Comparison of ENCODE assay signal across 20 cellular contexts in the genomic region with DNA sequence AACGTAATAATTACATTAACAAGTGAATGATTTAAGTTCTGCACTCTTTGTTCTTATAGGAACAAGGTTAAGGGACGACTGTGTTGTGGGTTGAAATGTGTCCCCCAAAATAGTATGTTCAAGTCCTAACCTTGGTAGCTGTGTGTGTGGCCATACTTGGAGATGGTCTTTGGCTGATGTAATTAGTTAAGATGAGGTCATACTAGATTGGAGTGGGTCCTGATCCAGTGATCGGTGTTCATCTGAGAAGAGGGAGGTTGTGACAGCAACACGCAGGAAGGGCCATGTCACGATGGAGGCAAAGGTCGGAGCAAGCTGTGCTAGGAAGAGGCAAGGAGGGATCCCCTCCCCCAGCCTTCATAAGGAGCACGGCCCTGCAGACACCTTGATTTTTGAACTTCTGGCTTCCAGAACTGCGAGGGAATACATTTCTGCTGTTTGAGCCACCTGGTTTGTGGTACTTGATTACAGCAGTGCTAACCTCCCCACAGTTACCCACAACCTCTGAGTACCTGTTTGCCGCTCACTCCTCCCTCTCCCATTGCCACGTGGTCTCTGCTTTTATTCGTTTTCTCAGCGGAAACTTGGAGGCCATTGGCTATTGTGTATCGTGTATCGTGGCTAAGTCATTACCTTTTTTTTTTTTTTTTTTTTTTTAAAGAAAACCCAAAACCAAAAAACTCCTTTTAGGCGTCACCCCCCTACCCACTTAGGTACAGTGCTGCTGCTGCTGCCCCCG.
DNase-seq lines count a peak whose midpoint lies in the region; ATAC-seq, FAIRE-seq and TF ChIP-seq lines count a peak whose summit lies in the region.
"Had no signal": no experiment of that assay in that cellular context is flagged by ENCODE, and none has a peak within 500 bp of the region (broad histone marks: within the 10 kb centered on the region; RNA-seq: fewer than 3 reads in every experiment).

No MANE protein-coding gene starts in this region.

- no peak for ATAC-seq in GM19395 (IDR thresholded peaks at IDR 0.05; ENCODE audit: unreplicated experiment)
- ATAC-seq: A549; CD8-positive, alpha-beta T cell had no signal

- no CpG with 5 or more reads among the region's 16 CpGs for WGBS in mesendoderm (ENCODE audit: extremely low coverage, insufficient coverage, low lambda C conversion rate)

- DNase-seq in HTR-8/SVneo (ENCODE audit: insufficient read length, low spot score) = no peak
- peak; percentile 45 for DNase-seq in NCI-H526 treated with DMSO at 0.1 percent for 48 hours (lab: John Stamatoyannopoulos, UW)
- DNase-seq in mesendoderm = no peak
- DNase-seq in substantia nigra (lab: John Stamatoyannopoulos, UW) = no peak
- no peak for DNase-seq in NK-92 treated with Interleukin-12 subunit alpha and Interleukin-12 subunit beta, amount 100 ng/mL, for 24 hours (lab: John Stamatoyannopoulos, UW)
- DNase-seq in CD14-positive monocyte (ENCODE audit: low spot score) = no peak
- DNase-seq: BE2C; CD8-positive, alpha-beta T cell; COR-L47; DMS153; DMS79 treated with DMSO at 0.1 percent for 48 hours; EL; H7 had no signal

- H3K18ac ChIP-seq in mesendoderm (ENCODE audit: low read length) = no peak overlapping the region

- H3K4me2 ChIP-seq in mesendoderm (ENCODE audit: low read length) = no peak overlapping the region
- H3K4me2 ChIP-seq: A549 had no signal

- H3K4me3 ChIP-seq in mesendoderm (ENCODE audit: low read length) = no peak overlapping the region
- H3K4me3 ChIP-seq: A549 had no signal

- peaks cover 0 to 2% (median 0%) of the 10 kb centered on the region in 7 donors for H3K9me3 Mint-ChIP-seq in CD14-positive monocyte
- H3K9me3 Mint-ChIP-seq: CD8-positive, alpha-beta T cell had no signal

- H3K4me1 Mint-ChIP-seq in CD14-positive monocyte = no peaks in the 10 kb centered on the region

- H4K5ac ChIP-seq in mesendoderm (ENCODE audit: low read length) = no peak overlapping the region

- no peak overlapping the region for H2BK15ac ChIP-seq in mesendoderm (replicated peaks; ENCODE audit: low read depth)

- no peak overlapping the region for H3K9ac ChIP-seq in mesendoderm (ENCODE audit: low read length)

- peak overlapping the region; percentile 45 for H3K23ac ChIP-seq in mesendoderm (ENCODE audit: low read length)

- H2BK5ac ChIP-seq in mesendoderm (ENCODE audit: low read length) = no peak overlapping the region

- peaks cover 10% of the 10 kb centered on the region for H3K79me2 ChIP-seq in mesendoderm (ENCODE audit: control insufficient read depth, insufficient read depth, low read length)

- H3K27ac Mint-ChIP-seq in CD14-positive monocyte = no peak overlapping the region

- no peak overlapping the region for H3K56ac ChIP-seq in mesendoderm (ENCODE audit: low read length)

- H3K4me3 Mint-ChIP-seq in CD14-positive monocyte = no peak overlapping the region
- H3K4me3 Mint-ChIP-seq: CD8-positive, alpha-beta T cell had no signal

- TF ChIP-seq CTCF in CD14-positive monocyte (IDR thresholded peaks at IDR 0.05) = no peak

- H4K8ac ChIP-seq in mesendoderm (ENCODE audit: low read depth, low read length) = no peak overlapping the region

- no peak overlapping the region for H3K4ac ChIP-seq in mesendoderm (ENCODE audit: low read depth, low read length)

- no peak overlapping the region for H2AK5ac ChIP-seq in mesendoderm (ENCODE audit: low read length)

- peaks cover 2 to 8% (median 8%) of the 10 kb centered on the region in 3 donors for H3K27me3 Mint-ChIP-seq in CD14-positive monocyte (ENCODE audit: low read depth in 3 of 3)

- no peaks in the 10 kb centered on the region for H3K36me3 Mint-ChIP-seq in CD14-positive monocyte
- H3K36me3 Mint-ChIP-seq: CD8-positive, alpha-beta T cell had no signal

- H2BK120ac ChIP-seq in mesendoderm (ENCODE audit: low read depth, low read length) = no peak overlapping the region

- no peaks in the 10 kb centered on the region for H3K36me3 ChIP-seq in mesendoderm (ENCODE audit: control insufficient read depth, insufficient read depth, low read length)
- H3K36me3 ChIP-seq: BE2C had no signal

- no peaks in the 10 kb centered on the region for H3K4me1 ChIP-seq in mesendoderm (ENCODE audit: control insufficient read depth, low read depth, low read length)
- H3K4me1 ChIP-seq: A549, BE2C had no signal

- FAIRE-seq in HTR-8/SVneo (lab: Jason Lieb, UNC) = peak; percentile 13
- FAIRE-seq: A549, D721Med, G401.6, GM12892, GM19239 had no signal

- H3K79me1 ChIP-seq in mesendoderm (ENCODE audit: low read length) = peaks cover 17% of the 10 kb centered on the region

- no peaks in the 10 kb centered on the region for H3K27me3 ChIP-seq in mesendoderm (ENCODE audit: insufficient read depth, low read length, poor library complexity)
- H3K27me3 ChIP-seq: BE2C had no signal

- H3K27ac ChIP-seq in mesendoderm (ENCODE audit: low read depth, low read length) (no peak overlapping the region), substantia nigra (ENCODE audit: low read depth, low read length, poor library complexity, severe bottlenecking) (peak overlapping the region; percentile 38)
- H3K27ac ChIP-seq: A549, C4-2B had no signal

- intact Hi-C loops in CD14-positive monocyte (cut with micrococcal nuclease) = no loop called here
